ENCODE assay signal across 12 cellular contexts in the genomic region with DNA sequence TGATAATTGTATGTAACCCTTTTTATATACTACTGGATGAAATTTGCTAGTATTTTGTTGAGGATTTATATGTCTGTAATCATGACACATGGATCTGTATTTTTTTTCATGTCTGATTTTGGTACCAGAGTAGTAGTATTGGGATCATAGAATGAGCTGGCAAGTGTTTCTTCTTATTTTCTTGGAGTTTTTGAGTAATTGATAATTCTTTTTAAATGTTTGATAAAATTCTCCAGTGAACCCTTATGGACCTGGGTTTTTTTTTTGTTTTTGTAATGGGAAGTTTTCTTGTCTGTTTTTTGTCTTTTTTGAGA. TPM values are rescaled to one million over a fixed set of nuclear protein-coding genes. Genes with fewer than 3 reads are reported as not detected.
DNase-seq lines count a peak whose midpoint lies in the region; ATAC-seq and TF ChIP-seq lines count a peak whose summit lies in the region.
"Had no signal": no experiment of that assay in that cellular context is flagged by ENCODE, and none has a peak within 500 bp of the region (broad histone marks: within the 10 kb centered on the region; RNA-seq: fewer than 3 reads in every experiment).

No MANE protein-coding gene starts in this region.

- peaks cover 0 to 4% (median 0%) of the 10 kb centered on the region in 3 donors for H3K27me3 Mint-ChIP-seq in CD14-positive monocyte (ENCODE audit: low read depth in 3 of 3)
- no peaks in the 10 kb centered on the region for H3K27me3 Mint-ChIP-seq in activated naive CD8-positive, alpha-beta T cell

- H3K27ac Mint-ChIP-seq in CD14-positive monocyte, result peak overlapping the region in 5 of 7 donors; percentile 43 to 96 (median 71)
- H3K27ac Mint-ChIP-seq in activated naive CD8-positive, alpha-beta T cell, result peak overlapping the region; percentile 95
- H3K27ac Mint-ChIP-seq: mesothelial cell of epicardium had no signal

- peaks cover 19% of the 10 kb centered on the region for H3K4me1 Mint-ChIP-seq in CD14-positive monocyte
- peaks cover 43% of the 10 kb centered on the region for H3K4me1 Mint-ChIP-seq in activated naive CD8-positive, alpha-beta T cell (ENCODE audit: low read depth)
- H3K4me1 Mint-ChIP-seq: mesothelial cell of epicardium had no signal

- intact Hi-C loops in CD14-positive monocyte (cut with micrococcal nuclease), result no loop called here

- H3K4me3 Mint-ChIP-seq in CD14-positive monocyte, result no peak overlapping the region
- peak overlapping the region; percentile 78 for H3K4me3 Mint-ChIP-seq in activated naive CD8-positive, alpha-beta T cell
- H3K4me3 Mint-ChIP-seq: mesothelial cell of epicardium had no signal

- peaks cover 63 to 82% of the 10 kb centered on the region in 2 donors for H3K36me3 Mint-ChIP-seq in CD14-positive monocyte
- peaks cover 62% of the 10 kb centered on the region for H3K36me3 Mint-ChIP-seq in activated naive CD8-positive, alpha-beta T cell

- TF ChIP-seq CTCF in CD14-positive monocyte (IDR thresholded peaks at IDR 0.05), result no peak

- ATAC-seq in GM18907 (IDR thresholded peaks at IDR 0.05; ENCODE audit: unreplicated experiment) (peak; percentile 21), HG03342 (IDR thresholded peaks at IDR 0.05; ENCODE audit: unreplicated experiment) (peak; percentile 11)

- DNase-seq in CD14-positive monocyte (ENCODE audit: low spot score) (no peak), NCI-H510A treated with DMSO at 0.1 percent for 48 hours (lab: John Stamatoyannopoulos, UW) (no peak), GM03348 (ENCODE audit: low spot score) (no peak), SW480 (ENCODE audit: low spot score) (no peak), islet precursor cell (no peak)
- DNase-seq: Caco-2, erythroblast, NCI-H510A had no signal

- peaks cover 0 to 8% (median 5%) of the 10 kb centered on the region in 7 donors for H3K9me3 Mint-ChIP-seq in CD14-positive monocyte
- peaks cover 16% of the 10 kb centered on the region for H3K9me3 Mint-ChIP-seq in activated naive CD8-positive, alpha-beta T cell (ENCODE audit: low read depth)

RNA-seq across cellular contexts. Expression of a gene that starts 28.4 kb away (rescaled TPM):
- polyA plus RNA-seq in CD14-positive monocyte, result 10 to 100 TPM; 10.0 to 10.3 TPM

RNA-seq across cellular contexts. Expression of a gene that starts 55.2 kb away (rescaled TPM):
- polyA plus RNA-seq in CD14-positive monocyte, result 1 to 10 TPM in 1 of 2 donors, under 1 TPM in 1; 0.25 to 1.6 TPM
